Comparison of ENCODE assay signal across 1 cellular context in genomic region chr6:168158280-168158979, GRCh38.
TF ChIP-seq lines count a peak whose summit lies in the region.

No MANE protein-coding gene starts in this region.

TF ChIP-seq in HepG2, 621 proteins besides CTCF, POLR2A, EP300 and RAD21 (continued from another document):
- TF ChIP-seq ZFP36L2 (CRISPR knock-in tag; IDR thresholded peaks at IDR 0.05) (no peak), PHF21A (CRISPR knock-in tag; IDR thresholded peaks at IDR 0.05) (no peak), ZNF776 (CRISPR knock-in tag; IDR thresholded peaks at IDR 0.05) (no peak), ZNF382 (CRISPR knock-in tag; IDR thresholded peaks at IDR 0.05; ENCODE audit: borderline replicate concordance) (no peak), ZNF234 (CRISPR knock-in tag; conservative IDR thresholded peaks at IDR 0.05) (no peak), ZNF224 (CRISPR knock-in tag; IDR thresholded peaks at IDR 0.05) (no peak), NCOA1 (CRISPR knock-in tag; IDR thresholded peaks at IDR 0.05) (no peak), ZNF737 (CRISPR knock-in tag; IDR thresholded peaks at IDR 0.05; ENCODE audit: borderline replicate concordance) (no peak), BCL3 (CRISPR knock-in tag; IDR thresholded peaks at IDR 0.05) (no peak), ELF3 (CRISPR knock-in tag; IDR thresholded peaks at IDR 0.05) (no peak)
